Comparison of ENCODE assay signal across 1 cellular context in the genomic region with DNA sequence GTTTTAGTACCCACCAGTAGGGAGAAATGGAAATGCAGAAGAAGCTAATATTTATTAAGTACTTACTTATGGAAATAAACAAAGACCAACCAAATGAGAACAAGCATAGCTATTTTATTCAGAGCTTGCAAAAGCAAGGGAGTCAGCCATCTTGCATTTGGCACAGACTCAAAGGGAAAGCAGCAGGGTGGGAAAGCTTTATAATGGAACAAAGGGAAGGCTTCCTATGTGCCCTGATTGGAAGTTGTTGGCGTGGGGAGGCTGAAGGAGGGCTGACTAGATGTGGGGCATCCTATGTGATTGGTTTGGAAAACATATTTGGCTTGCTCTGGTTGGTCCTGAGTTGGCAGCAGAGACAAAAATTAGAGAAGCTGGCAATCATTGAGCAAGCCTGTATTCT.
TF ChIP-seq lines count a peak whose summit lies in the region.

No MANE protein-coding gene starts in this region.

TF ChIP-seq in GM23338, 12 proteins besides CTCF, POLR2A, EP300 and RAD21 (continued from another document):
- TF ChIP-seq ZNF462 (CRISPR knock-in tag; IDR thresholded peaks at IDR 0.05) (no peak), STAT1 (IDR thresholded peaks at IDR 0.05; ENCODE audit: unreplicated experiment) (no peak), JUNB (IDR thresholded peaks at IDR 0.05; ENCODE audit: unreplicated experiment) (no peak), CREB1 (CRISPR knock-in tag; IDR thresholded peaks at IDR 0.05; ENCODE audit: low read depth) (no peak), POLR2AphosphoS5 (IDR thresholded peaks at IDR 0.05; ENCODE audit: low read depth) (no peak), EZH2 (IDR thresholded peaks at IDR 0.05; ENCODE audit: low read depth, unreplicated experiment) (no peak)
